25 cellular contexts compared by ENCODE assay signal in the genomic region with DNA sequence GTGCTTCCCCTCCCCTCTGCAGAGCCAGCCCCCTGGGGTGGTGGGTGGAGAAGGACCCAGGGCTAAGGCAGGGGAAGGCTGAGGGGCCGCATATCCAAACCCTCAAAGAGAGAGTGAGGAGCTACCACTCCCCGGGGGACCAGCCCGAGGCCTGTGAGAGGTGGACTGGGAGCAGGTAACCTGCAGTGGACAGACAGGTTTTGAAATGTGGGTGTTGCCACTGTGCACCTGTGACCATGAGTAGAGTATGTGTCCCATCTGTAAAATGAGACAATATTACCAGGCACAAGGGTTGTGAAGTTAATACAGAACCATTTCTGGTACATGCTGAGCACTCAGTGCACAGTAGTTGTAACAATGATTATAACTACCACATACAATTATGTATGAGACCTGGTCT. TPM values are rescaled to one million over a fixed set of nuclear protein-coding genes. Genes with fewer than 3 reads are reported as not detected.
"Had no signal": no experiment of that assay in that cellular context is flagged by ENCODE, and none has a peak within 500 bp of the region (broad histone marks: within the 10 kb centered on the region; RNA-seq: fewer than 3 reads in every experiment).

No MANE protein-coding gene starts in this region.

- H3K9me3 Mint-ChIP-seq: activated CD8-positive, alpha-beta T cell treated with anti-CD3 and anti-CD28 coated beads for 36 hours; activated naive CD4-positive, alpha-beta T cell treated with anti-CD3 and anti-CD28 coated beads, Interleukin-2, amount 50 U/mL, for 24 hours; activated T-helper 1 cell treated with anti-CD3 and anti-CD28 coated beads, Interleukin-12 subunit alpha, Interleukin-12 subunit beta, Interleukin-2, Interleukin-4 antibody, amounts not matched to agents 30 ng/mL and 10 ng/mL and 1 ng/mL, durations not matched to agents 14 hours and 24 hours and 36 hours; T-cell had no signal

- DNase-seq: activated CD4-positive, alpha-beta T cell treated with anti-CD3 and anti-CD28 coated beads for 4 hours; activated CD8-positive, alpha-beta memory T cell treated with anti-CD3 and anti-CD28 coated beads, Interleukin-2, amount 50 U/mL, for 4 hours; activated CD8-positive, alpha-beta T cell treated with anti-CD3 and anti-CD28 coated beads for 36 hours; activated effector memory CD4-positive, alpha-beta T cell treated with Interleukin-2 at 50 U/mL for 16 hours; activated naive CD4-positive, alpha-beta T cell; aorta; central memory CD4-positive, alpha-beta T cell; Karpas-422; NCI-H1048; NCI-H146; NCI-H187 treated with DMSO at 0.1 percent for 48 hours; NCI-H2081 treated with DMSO at 0.1 percent for 48 hours; NCI-H446; NCI-H524; PC-3; SHP77 treated with DMSO at 0.1 percent for 48 hours; T-cell; T-helper 2 cell; T1000 had no signal

- H3K27ac Mint-ChIP-seq: activated CD8-positive, alpha-beta T cell treated with anti-CD3 and anti-CD28 coated beads for 36 hours; activated T-helper 1 cell treated with anti-CD3 and anti-CD28 coated beads, Interleukin-12 subunit alpha, Interleukin-12 subunit beta, Interleukin-2, Interleukin-4 antibody, amounts not matched to agents 30 ng/mL and 10 ng/mL and 1 ng/mL, durations not matched to agents 14 hours and 24 hours and 36 hours; T-cell had no signal

- H3K27me3 Mint-ChIP-seq: activated CD8-positive, alpha-beta T cell treated with anti-CD3 and anti-CD28 coated beads for 36 hours; activated naive CD4-positive, alpha-beta T cell treated with anti-CD3 and anti-CD28 coated beads, Interleukin-2, amount 50 U/mL, for 24 hours; T-cell had no signal

- FAIRE-seq: bronchial epithelial cell, K562 had no signal

- ATAC-seq: activated CD4-positive, CD25-positive, alpha-beta regulatory T cell treated with anti-CD3 and anti-CD28 coated beads, Interleukin-2, amount 50 U/mL, for 24 hours; activated CD8-positive, alpha-beta T cell treated with anti-CD3 and anti-CD28 coated beads for 36 hours; K562; PC-3; T-cell had no signal

- H3K4me3 Mint-ChIP-seq: activated CD8-positive, alpha-beta T cell treated with anti-CD3 and anti-CD28 coated beads for 36 hours; activated naive CD4-positive, alpha-beta T cell treated with anti-CD3 and anti-CD28 coated beads, Interleukin-2, amount 50 U/mL, for 24 hours; T-cell had no signal

- H3K36me3 Mint-ChIP-seq: activated naive CD4-positive, alpha-beta T cell treated with anti-CD3 and anti-CD28 coated beads, Interleukin-2, amount 50 U/mL, for 24 hours; T-cell had no signal

- H3K4me3 ChIP-seq: K562 had no signal

RNA-seq across cellular contexts. Expression of a gene that starts 51.2 kb away (rescaled TPM):
- total RNA-seq: K562, PC-3, SK-MEL-5 had no signal
- polyA plus RNA-seq: K562 had no signal
